In genomic region chr1:204684551-204685235, GRCh38 we compare ENCODE assay signal across 8 cellular contexts. TPM values are rescaled to one million over a fixed set of nuclear protein-coding genes. Genes with fewer than 3 reads are reported as not detected.
DNase-seq lines count a peak whose midpoint lies in the region; ATAC-seq and TF ChIP-seq lines count a peak whose summit lies in the region.

No MANE protein-coding gene starts in this region.

- no peak for ATAC-seq in CD8-positive, alpha-beta T cell
- ATAC-seq in GM21447 (IDR thresholded peaks at IDR 0.05; ENCODE audit: unreplicated experiment): no peak

- H3K4me3 Mint-ChIP-seq in CD8-positive, alpha-beta T cell: peak overlapping the region; percentile 64
- H3K4me3 Mint-ChIP-seq in HFFc6: no peak overlapping the region

- no peaks in the 10 kb centered on the region for H3K4me1 ChIP-seq in CD8-positive, alpha-beta T cell (ENCODE audit: insufficient read depth, low read length)
- H3K4me1 ChIP-seq in Loucy (ENCODE audit: insufficient read depth, low read length, poor library complexity, severe bottlenecking) (peaks cover 17% of the 10 kb centered on the region), neuron (ENCODE audit: insufficient read depth, low read length) (peaks cover 3% of the 10 kb centered on the region)

- H3K27me3 ChIP-seq in CD8-positive, alpha-beta T cell (ENCODE audit: insufficient read depth, low read length): peaks cover 3% of the 10 kb centered on the region
- H3K27me3 ChIP-seq in Loucy (ENCODE audit: insufficient read depth, low read length, poor library complexity, severe bottlenecking) (peaks cover 9% of the 10 kb centered on the region), neuron (ENCODE audit: insufficient read depth, low read length) (peaks cover 72% of the 10 kb centered on the region)

- H3K9me3 Mint-ChIP-seq in CD8-positive, alpha-beta T cell: no peaks in the 10 kb centered on the region
- H3K9me3 Mint-ChIP-seq in HFFc6: no peaks in the 10 kb centered on the region

- intact Hi-C loops in CD8-positive, alpha-beta T cell (cut with DNase I, micrococcal nuclease): no loop called here

- H3K9ac ChIP-seq in Loucy (ENCODE audit: low read depth, low read length, poor library complexity, severe bottlenecking): peak overlapping the region; percentile 67

- H3K4me3 ChIP-seq in CD8-positive, alpha-beta T cell (ENCODE audit: low read depth, low read length): no peak overlapping the region
- H3K4me3 ChIP-seq in Loucy (ENCODE audit: low read length, poor library complexity, severe bottlenecking) (peak overlapping the region; percentile 73), epithelial cell of proximal tubule (ENCODE audit: low read depth, low read length) (peak overlapping the region; percentile 40), neuron (ENCODE audit: low read length) (peak overlapping the region; percentile 39)

- peaks cover 43% of the 10 kb centered on the region for H3K27me3 Mint-ChIP-seq in CD8-positive, alpha-beta T cell (ENCODE audit: low read depth)
- peaks cover 52% of the 10 kb centered on the region for H3K27me3 Mint-ChIP-seq in HFFc6 (ENCODE audit: insufficient read depth)

- no peaks in the 10 kb centered on the region for H3K36me3 ChIP-seq in CD8-positive, alpha-beta T cell (ENCODE audit: insufficient read depth, low read length)
- H3K36me3 ChIP-seq in Loucy (ENCODE audit: insufficient read depth, low read length): no peaks in the 10 kb centered on the region
- no peaks in the 10 kb centered on the region for H3K36me3 ChIP-seq in neuron (ENCODE audit: insufficient read depth, low read length)

- H3F3A ChIP-seq in Loucy (ENCODE audit: low read depth): no peaks in the 10 kb centered on the region

- no peak overlapping the region for H3K27ac ChIP-seq in CD8-positive, alpha-beta T cell (ENCODE audit: low read depth, low read length)

- POLR2A ChIA-PET in CD8-positive, alpha-beta T cell (lab: Charles Lee): no interaction called here

- peak overlapping the region; percentile 71 for H2AFZ ChIP-seq in Loucy (ENCODE audit: low read length)
- H2AFZ ChIP-seq in neuron (ENCODE audit: low read depth, low read length): no peak overlapping the region

- no peak for TF ChIP-seq CTCF in CD8-positive, alpha-beta T cell (IDR thresholded peaks at IDR 0.05)
- TF ChIP-seq CTCF in Loucy (conservative IDR thresholded peaks at IDR 0.05; ENCODE audit: low read length): no peak
- TF ChIP-seq CTCF in epithelial cell of proximal tubule (conservative IDR thresholded peaks at IDR 0.05; ENCODE audit: low read depth, low read length): no peak
- no peak for TF ChIP-seq CTCF in HFFc6 (IDR thresholded peaks at IDR 0.05)

- no peaks in the 10 kb centered on the region for H3K9me2 ChIP-seq in Loucy (replicated peaks; ENCODE audit: low read depth, low read length)

- H3K4me2 ChIP-seq in Loucy (ENCODE audit: low read depth, low read length, poor library complexity, severe bottlenecking): peak overlapping the region; percentile 71

- CTCF ChIA-PET in CD8-positive, alpha-beta T cell (lab: Charles Lee): no interaction called here

- H3K79me2 ChIP-seq in Loucy (ENCODE audit: insufficient read depth, low read length): peaks cover 3% of the 10 kb centered on the region; the same call in 1 of the 2 replicates

- H3K36me3 Mint-ChIP-seq in CD8-positive, alpha-beta T cell: no peaks in the 10 kb centered on the region
- no peaks in the 10 kb centered on the region for H3K36me3 Mint-ChIP-seq in HFFc6 (ENCODE audit: low read depth)

- no peaks in the 10 kb centered on the region for H4K20me1 ChIP-seq in Loucy (ENCODE audit: insufficient read depth, low read length, poor library complexity, severe bottlenecking)

- H3K27ac Mint-ChIP-seq in CD8-positive, alpha-beta T cell: no peak overlapping the region
- H3K27ac Mint-ChIP-seq in HFFc6: no peak overlapping the region

- no peak for DNase-seq in CD8-positive, alpha-beta T cell
- DNase-seq in epithelial cell of proximal tubule (ENCODE audit: low read depth): no peak
- no peak for DNase-seq in AG20443 (ENCODE audit: low spot score)
- DNase-seq in RKO (ENCODE audit: low spot score): no peak
- DNase-seq in HFFc6: no peak

- peaks cover 13% of the 10 kb centered on the region for H3K4me1 Mint-ChIP-seq in CD8-positive, alpha-beta T cell (ENCODE audit: low read depth)
- no peaks in the 10 kb centered on the region for H3K4me1 Mint-ChIP-seq in HFFc6 (ENCODE audit: low read depth)

- no peaks in the 10 kb centered on the region for H3K9me3 ChIP-seq in CD8-positive, alpha-beta T cell (ENCODE audit: low read length)
- H3K9me3 ChIP-seq in Loucy (ENCODE audit: insufficient read depth, low read depth, low read length): no peaks in the 10 kb centered on the region
- H3K9me3 ChIP-seq in neuron (ENCODE audit: low read length): no peaks in the 10 kb centered on the region

RNA-seq across cellular contexts. Expression of gene LRRN2, which starts 0.8 kb away (rescaled TPM):
- total RNA-seq in CD8-positive, alpha-beta T cell: not detected
- total RNA-seq in epithelial cell of proximal tubule: 1.1 and 5.4 TPM in 2 replicates
- not detected for total RNA-seq in HFFc6 (2021; fragmentation: NEBNext Ultra II Directional; extraction: Animal tissue kit (Norgen Biotek cat#: 25700))
